13 cellular contexts compared by ENCODE assay signal in genomic region chr2:63054812-63055509, GRCh38. TPM values are rescaled to one million over a fixed set of nuclear protein-coding genes. Genes with fewer than 3 reads are reported as not detected.
A peak's percentile ranks its signal among the peaks of the same experiment; 100 is the strongest.
DNase-seq lines count a peak whose midpoint lies in the region; ATAC-seq and TF ChIP-seq lines count a peak whose summit lies in the region.
"Had no signal": no experiment of that assay in that cellular context is flagged by ENCODE, and none has a peak within 500 bp of the region (broad histone marks: within the 10 kb centered on the region; RNA-seq: fewer than 3 reads in every experiment).

No MANE protein-coding gene starts in this region.

- WGBS in esophagus squamous epithelium, 2 donors, result 19 to 41% methylated on average over 6 to 9 of the region's 19 CpGs
- WGBS in trophoblast cell (ENCODE audit: extremely low coverage, insufficient coverage, insufficient read length), result no CpG with 5 or more reads among the region's 19 CpGs

- no peak for TF ChIP-seq CTCF in GM06990 (IDR thresholded peaks at IDR 0.05; ENCODE audit: insufficient read depth, low read length, poor library complexity, severe bottlenecking)
- TF ChIP-seq CTCF in esophagus squamous epithelium (IDR thresholded peaks at IDR 0.05), result no peak

- H4K12ac ChIP-seq in trophoblast cell (ENCODE audit: low read depth, low read length), result no peak overlapping the region

- H3K14ac ChIP-seq in trophoblast cell (ENCODE audit: low read length), result no peak overlapping the region

- no peak overlapping the region for H2BK12ac ChIP-seq in trophoblast cell (ENCODE audit: low read length)

- no peak overlapping the region for H3K9ac ChIP-seq in trophoblast cell (ENCODE audit: low read length)

- H2AFZ ChIP-seq in trophoblast cell (ENCODE audit: insufficient read depth, low read length, poor library complexity), result no peak overlapping the region

- H3K23ac ChIP-seq in trophoblast cell (ENCODE audit: low read length), result no peak overlapping the region

- peaks cover 32 to 91% (median 53%) of the 10 kb centered on the region in 3 donors for H3K4me1 ChIP-seq in esophagus squamous epithelium
- peaks cover 33 to 35% of the 10 kb centered on the region in 2 experiments for H3K4me1 ChIP-seq in trophoblast cell (ENCODE audit: control insufficient read depth in 1 of 2, insufficient read depth in 2 of 2, low read length in 2 of 2)

- H3K79me1 ChIP-seq in trophoblast cell (ENCODE audit: low read length), result no peaks in the 10 kb centered on the region

- H3K27me3 ChIP-seq in GM06990 (replicated peaks; ENCODE audit: control insufficient read depth, insufficient read depth, low read length) (peaks cover 2% of the 10 kb centered on the region; the same call in 1 of the 2 replicates), esophagus squamous epithelium (peaks cover 19 to 100% (median 49%) of the 10 kb centered on the region in 4 donors), trophoblast cell (ENCODE audit: insufficient read depth, low read length) (peaks cover 96% of the 10 kb centered on the region)

- no peak overlapping the region for H2BK120ac ChIP-seq in trophoblast cell (ENCODE audit: insufficient read depth, low read length, poor library complexity)

- H2AK5ac ChIP-seq in trophoblast cell (ENCODE audit: low read length), result no peak overlapping the region

- intact Hi-C loops in esophagus squamous epithelium (cut with DNase I), result no loop called here

- no peak for TF ChIP-seq POLR2A in esophagus squamous epithelium (IDR thresholded peaks at IDR 0.05)

- no peak overlapping the region for H2BK5ac ChIP-seq in trophoblast cell (ENCODE audit: low read depth, low read length, poor library complexity)

- H3K27ac ChIP-seq in esophagus squamous epithelium, result no peak overlapping the region
- H3K27ac ChIP-seq in trophoblast cell (ENCODE audit: low read depth, low read length), result no peak overlapping the region
- H3K27ac ChIP-seq: adrenal gland, epithelial cell of prostate, tibial nerve had no signal

- DNase-seq in GM06990 (ENCODE audit: extremely low read depth, insufficient read length) (peak; percentile 15), SK-N-DZ (ENCODE audit: low spot score) (peak; percentile 4), esophagus squamous epithelium (lab: John Stamatoyannopoulos, UW) (no peak), trophoblast cell (no peak), left lobe of liver (ENCODE audit: low spot score) (no peak)
- DNase-seq: adrenal gland; midbrain; NCI-H774; stimulated activated CD4-positive, alpha-beta T cell treated with anti-CD3 and anti-CD28 coated beads, Interleukin-1b, Interleukin-23, amount 100 ng/mL, for 48 hours had no signal

- H3K9me3 ChIP-seq in esophagus squamous epithelium, result no peaks in the 10 kb centered on the region
- H3K9me3 ChIP-seq in trophoblast cell (ENCODE audit: insufficient read depth, low read depth, low read length), result peaks cover 19% of the 10 kb centered on the region
- H3K9me3 ChIP-seq: adrenal gland had no signal

- H3K4me2 ChIP-seq in trophoblast cell (ENCODE audit: low read length), result peak overlapping the region; percentile 60

- no peak overlapping the region for H4K8ac ChIP-seq in trophoblast cell (ENCODE audit: low read depth, low read length)

- no peak overlapping the region for H4K91ac ChIP-seq in trophoblast cell (ENCODE audit: low read depth, low read length)

- H3K4me3 ChIP-seq in GM06990 (replicated peaks; ENCODE audit: low read depth, low read length) (no peak overlapping the region), esophagus squamous epithelium (peak overlapping the region in 3 of 4 donors; percentile 22 to 44 (median 25)), trophoblast cell (ENCODE audit: low read depth, low read length) (peak overlapping the region; percentile 45)
- H3K4me3 ChIP-seq: adrenal gland had no signal

- H3K36me3 ChIP-seq in GM06990 (ENCODE audit: control insufficient read depth, insufficient read depth, low read length) (no peaks in the 10 kb centered on the region), esophagus squamous epithelium (no peaks in the 10 kb centered on the region), trophoblast cell (ENCODE audit: control insufficient read depth in 1 of 2, insufficient read depth in 2 of 2, low read length in 2 of 2) (no peaks in the 10 kb centered on the region)
- H3K36me3 ChIP-seq: adrenal gland had no signal

- H3K4ac ChIP-seq in trophoblast cell (ENCODE audit: low read depth, low read length), result no peak overlapping the region

- ATAC-seq in GM18907 (IDR thresholded peaks at IDR 0.05; ENCODE audit: unreplicated experiment) (no peak), HG02759 (IDR thresholded peaks at IDR 0.05; ENCODE audit: unreplicated experiment) (no peak), left lobe of liver (no peak)

- H3K18ac ChIP-seq in trophoblast cell (ENCODE audit: low read length), result no peak overlapping the region

- H3K79me2 ChIP-seq in trophoblast cell (ENCODE audit: control insufficient read depth, insufficient read depth, low read length, poor library complexity), result no peaks in the 10 kb centered on the region

RNA-seq across cellular contexts. Expression of gene OTX1, which starts 4.3 kb away (rescaled TPM):
- 0.07 TPM in 1 of 2 replicates, not detected in the other for polyA plus RNA-seq in SK-N-DZ (2014; cell fraction: cytosol; rRNA removed)
- polyA plus RNA-seq in SK-N-DZ (2014; cell fraction: nucleus; rRNA removed), result 0.82 and 1.5 TPM in 2 replicates
- 1 to 10 TPM in 1 of 4 donors, under 1 TPM in 1, not detected in 2; 0.85 to 2.6 TPM for total RNA-seq in esophagus squamous epithelium
- polyA plus RNA-seq in trophoblast cell (2013), result 0.46 and 0.59 TPM in 2 replicates
- total RNA-seq in left lobe of liver, result not detected
- total RNA-seq: adrenal gland, tibial nerve had no signal

Comparison
In these comparisons a context has a peak if more than half of its experiments do, and no peak if none do; other contexts are left out.
1. DNase-seq: peak in GM06990 (single experiment) and SK-N-DZ (single experiment); none in esophagus squamous epithelium (single experiment), trophoblast cell (0 of 2) and left lobe of liver (single experiment).